Comparison of ENCODE assay signal across 9 cellular contexts in genomic region chr2:68839260-68839833, GRCh38. TPM values are rescaled to one million over a fixed set of nuclear protein-coding genes. Genes with fewer than 3 reads are reported as not detected.
DNase-seq lines count a peak whose midpoint lies in the region; ATAC-seq and TF ChIP-seq lines count a peak whose summit lies in the region.
"Had no signal": no experiment of that assay in that cellular context is flagged by ENCODE, and none has a peak within 500 bp of the region (broad histone marks: within the 10 kb centered on the region; RNA-seq: fewer than 3 reads in every experiment).

No MANE protein-coding gene starts in this region.

- intact Hi-C loops in spleen (cut with DNase I; ENCODE audit: low total_unique reads), result no loop called here

- H3K27ac ChIP-seq in spleen, result no peak overlapping the region

- H3K4me2 ChIP-seq in Loucy (ENCODE audit: low read depth, low read length, poor library complexity, severe bottlenecking), result no peak overlapping the region

- no peak overlapping the region for H3K9ac ChIP-seq in Loucy (ENCODE audit: low read depth, low read length, poor library complexity, severe bottlenecking)

- H4K20me1 ChIP-seq in Loucy (ENCODE audit: insufficient read depth, low read length, poor library complexity, severe bottlenecking), result no peaks in the 10 kb centered on the region

- no peaks in the 10 kb centered on the region for H3K79me2 ChIP-seq in Loucy (ENCODE audit: insufficient read depth, low read length)

- 84 to 91% (median 88%) methylated on average over 2 of the region's 2 CpGs for WGBS in spleen, 5 donors

- peak; percentile 89 for TF ChIP-seq CTCF in Loucy (conservative IDR thresholded peaks at IDR 0.05; ENCODE audit: low read length)
- TF ChIP-seq CTCF in spleen (IDR thresholded peaks at IDR 0.05 in 8 of 11, conservative IDR thresholded peaks at IDR 0.05 in 3 of 11), result peak in 10 of 11 experiments; percentile 17 to 73 (median 56)

- H3K4me1 ChIP-seq in Loucy (ENCODE audit: insufficient read depth, low read length, poor library complexity, severe bottlenecking) (peaks cover 12% of the 10 kb centered on the region), spleen (peaks cover 9 to 44% (median 34%) of the 10 kb centered on the region in 6 donors)

- H3K36me3 ChIP-seq in Loucy (ENCODE audit: insufficient read depth, low read length) (no peaks in the 10 kb centered on the region), spleen (no peaks in the 10 kb centered on the region)

- no peak for ATAC-seq in GM18502 (IDR thresholded peaks at IDR 0.05; ENCODE audit: poor library complexity, unreplicated experiment)
- ATAC-seq: CD8-positive, alpha-beta T cell had no signal

- no peak overlapping the region for H3K4me3 ChIP-seq in Loucy (ENCODE audit: low read length, poor library complexity, severe bottlenecking)
- no peak overlapping the region for H3K4me3 ChIP-seq in spleen

- H3K9me3 ChIP-seq in Loucy (ENCODE audit: insufficient read depth, low read depth, low read length) (peaks cover 5% of the 10 kb centered on the region; the same call in 1 of the 2 replicates), spleen (no peaks in the 10 kb centered on the region)

- DNase-seq in NOMO-1 treated with DMSO at 0.1 percent for 48 hours (lab: John Stamatoyannopoulos, UW; ENCODE audit: unreplicated experiment) (peak; percentile 8), NOMO-1 treated with dmso at 0.1 percent for 144 hours (lab: John Stamatoyannopoulos, UW; ENCODE audit: unreplicated experiment) (no peak), spleen (no peak), activated gamma-delta T cell (lab: John Stamatoyannopoulos, UW) (no peak), T1000 (lab: John Stamatoyannopoulos, UW) (no peak)
- DNase-seq in central memory CD4-positive, alpha-beta T cell, result peak; percentile 9

- no peak for TF ChIP-seq POLR2A in spleen (IDR thresholded peaks at IDR 0.05)

- H3F3A ChIP-seq in Loucy (ENCODE audit: low read depth), result no peaks in the 10 kb centered on the region

- H2AFZ ChIP-seq in Loucy (ENCODE audit: low read length), result peak overlapping the region; percentile 42; the same call in 1 of the 2 replicates

- H3K27me3 ChIP-seq in Loucy (ENCODE audit: insufficient read depth, low read length, poor library complexity, severe bottlenecking), result no peaks in the 10 kb centered on the region
- no peaks in the 10 kb centered on the region for H3K27me3 ChIP-seq in spleen (replicated peaks in 1 of 7)

- no peaks in the 10 kb centered on the region for H3K9me2 ChIP-seq in Loucy (replicated peaks; ENCODE audit: low read depth, low read length)

RNA-seq across cellular contexts. Expression of gene BMP10, which starts 31.9 kb away (rescaled TPM):
- not detected for total RNA-seq in spleen
- polyA plus RNA-seq in spleen, result not detected
- total RNA-seq: CD8-positive, alpha-beta T cell had no signal

Comparison
In these comparisons a context has a peak if more than half of its experiments do, and no peak if none do; other contexts are left out.
1. DNase-seq: peak in NOMO-1 treated with DMSO at 0.1 percent for 48 hours (single experiment) and central memory CD4-positive, alpha-beta T cell (single experiment); none in NOMO-1 treated with dmso at 0.1 percent for 144 hours (single experiment), spleen (single experiment), activated gamma-delta T cell (single experiment) and T1000 (single experiment).